1 cellular context compared by ENCODE assay signal in the genomic region with DNA sequence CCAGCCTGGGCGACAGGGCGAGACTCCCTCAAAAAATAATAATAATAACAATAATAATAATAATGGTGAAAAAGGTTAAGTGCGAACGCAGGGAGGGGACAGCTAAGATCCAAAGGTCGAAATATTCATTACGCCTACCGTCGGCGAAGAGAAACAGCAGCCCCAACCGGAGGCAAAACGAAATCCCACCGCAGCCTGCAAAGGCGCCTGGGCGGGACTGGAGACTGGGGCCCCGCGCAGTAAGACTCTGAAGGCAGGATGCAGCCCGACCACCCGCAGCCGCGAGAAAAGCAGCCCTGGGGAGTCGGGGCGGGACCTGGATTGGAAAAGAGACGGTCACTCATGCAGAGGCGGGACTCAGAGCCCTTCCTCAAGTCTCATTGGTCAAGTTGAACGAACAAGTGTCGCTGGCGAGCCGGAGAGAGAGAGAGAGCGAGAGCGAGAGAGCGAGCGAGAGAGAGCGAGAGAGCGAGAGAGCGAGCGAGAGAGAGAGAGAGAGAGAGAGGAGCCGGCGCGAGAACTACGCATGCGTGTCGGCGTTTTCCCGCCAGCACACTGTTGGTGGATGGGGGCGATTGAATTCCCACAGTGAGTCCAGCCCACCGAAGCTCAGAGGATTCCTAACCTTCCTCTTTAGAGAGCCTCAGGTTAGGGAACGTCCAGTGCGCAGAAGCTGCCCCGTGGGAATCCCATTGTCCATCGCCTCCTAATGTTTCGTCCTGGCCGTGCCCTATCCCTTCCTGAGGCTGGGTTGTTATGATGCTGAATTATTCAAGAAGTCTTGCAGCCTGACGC.
A peak's percentile ranks its signal among the peaks of the same experiment; 100 is the strongest.
TF ChIP-seq lines count a peak whose summit lies in the region.

No MANE protein-coding gene starts in this region.

TF ChIP-seq in HEK293, 187 proteins besides CTCF, POLR2A, EP300 and RAD21 (continued from another document and continues in another):
- TF ChIP-seq, protein P1, sequence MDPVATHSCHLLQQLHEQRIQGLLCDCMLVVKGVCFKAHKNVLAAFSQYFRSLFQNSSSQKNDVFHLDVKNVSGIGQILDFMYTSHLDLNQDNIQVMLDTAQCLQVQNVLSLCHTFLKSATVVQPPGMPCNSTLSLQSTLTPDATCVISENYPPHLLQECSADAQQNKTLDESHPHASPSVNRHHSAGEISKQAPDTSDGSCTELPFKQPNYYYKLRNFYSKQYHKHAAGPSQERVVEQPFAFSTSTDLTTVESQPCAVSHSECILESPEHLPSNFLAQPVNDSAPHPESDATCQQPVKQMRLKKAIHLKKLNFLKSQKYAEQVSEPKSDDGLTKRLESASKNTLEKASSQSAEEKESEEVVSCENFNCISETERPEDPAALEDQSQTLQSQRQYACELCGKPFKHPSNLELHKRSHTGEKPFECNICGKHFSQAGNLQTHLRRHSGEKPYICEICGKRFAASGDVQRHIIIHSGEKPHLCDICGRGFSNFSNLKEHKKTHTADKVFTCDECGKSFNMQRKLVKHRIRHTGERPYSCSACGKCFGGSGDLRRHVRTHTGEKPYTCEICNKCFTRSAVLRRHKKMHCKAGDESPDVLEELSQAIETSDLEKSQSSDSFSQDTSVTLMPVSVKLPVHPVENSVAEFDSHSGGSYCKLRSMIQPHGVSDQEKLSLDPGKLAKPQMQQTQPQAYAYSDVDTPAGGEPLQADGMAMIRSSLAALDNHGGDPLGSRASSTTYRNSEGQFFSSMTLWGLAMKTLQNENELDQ (tag by site-specific recombination; IDR thresholded peaks at IDR 0.05; ENCODE audit: low read depth), result peak; percentile 96
- no peak for TF ChIP-seq ZNF473 (tag by site-specific recombination; IDR thresholded peaks at IDR 0.05)
- no peak for TF ChIP-seq HOXA7 (CRISPR knock-in tag; IDR thresholded peaks at IDR 0.05; ENCODE audit: borderline replicate concordance)
- peak; percentile 98; the same call in 1 of the 2 replicates for TF ChIP-seq ZNF302 (tag by site-specific recombination; IDR thresholded peaks at IDR 0.05; ENCODE audit: low read depth)
- peak; percentile 72; the same call in 1 of the 2 replicates for TF ChIP-seq ZNF211 (tag by site-specific recombination; IDR thresholded peaks at IDR 0.05; ENCODE audit: low read depth)
- peak; percentile 95 for TF ChIP-seq ZNF76 (tag by site-specific recombination; IDR thresholded peaks at IDR 0.05; ENCODE audit: borderline replicate concordance, low read depth)
- TF ChIP-seq, protein P2, sequence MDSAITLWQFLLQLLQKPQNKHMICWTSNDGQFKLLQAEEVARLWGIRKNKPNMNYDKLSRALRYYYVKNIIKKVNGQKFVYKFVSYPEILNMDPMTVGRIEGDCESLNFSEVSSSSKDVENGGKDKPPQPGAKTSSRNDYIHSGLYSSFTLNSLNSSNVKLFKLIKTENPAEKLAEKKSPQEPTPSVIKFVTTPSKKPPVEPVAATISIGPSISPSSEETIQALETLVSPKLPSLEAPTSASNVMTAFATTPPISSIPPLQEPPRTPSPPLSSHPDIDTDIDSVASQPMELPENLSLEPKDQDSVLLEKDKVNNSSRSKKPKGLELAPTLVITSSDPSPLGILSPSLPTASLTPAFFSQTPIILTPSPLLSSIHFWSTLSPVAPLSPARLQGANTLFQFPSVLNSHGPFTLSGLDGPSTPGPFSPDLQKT (IDR thresholded peaks at IDR 0.05; ENCODE audit: borderline replicate concordance, low read depth, low read length), result no peak
- TF ChIP-seq ZSCAN16 (tag by site-specific recombination; IDR thresholded peaks at IDR 0.05), result peak; percentile 95
- peak; percentile 98 for TF ChIP-seq ZNF629 (tag by site-specific recombination; IDR thresholded peaks at IDR 0.05)
- 0 out of 2 replicates have a peak, but pooled peaks have one; percentile 70 for TF ChIP-seq ZNF514 (tag by site-specific recombination; IDR thresholded peaks at IDR 0.05)
- TF ChIP-seq ZNF596 (tag by site-specific recombination; IDR thresholded peaks at IDR 0.05), result peak; percentile 100
- peak; percentile 90; the same call in 1 of the 2 replicates for TF ChIP-seq ZNF624 (tag by site-specific recombination; IDR thresholded peaks at IDR 0.05)
- TF ChIP-seq ZEB2 (tag by site-specific recombination; IDR thresholded peaks at IDR 0.05), result peak; percentile 100
- 0 out of 2 replicates have a peak, but pooled peaks have one; percentile 42 for TF ChIP-seq ZNF214 (tag by site-specific recombination; IDR thresholded peaks at IDR 0.05; ENCODE audit: borderline replicate concordance)
- 0 out of 2 replicates have a peak, but pooled peaks have one; percentile 65 for TF ChIP-seq ZNF48 (tag by site-specific recombination; IDR thresholded peaks at IDR 0.05)
- peak; percentile 99 for TF ChIP-seq OVOL3 (tag by site-specific recombination; IDR thresholded peaks at IDR 0.05)
- no peak for TF ChIP-seq ZNF571 (tag by site-specific recombination; IDR thresholded peaks at IDR 0.05)
- TF ChIP-seq ZNF660 (tag by site-specific recombination; IDR thresholded peaks at IDR 0.05), result peak; percentile 97
- TF ChIP-seq ZNF529 (tag by site-specific recombination; IDR thresholded peaks at IDR 0.05; ENCODE audit: insufficient replicate concordance), result no peak
- 0 out of 2 replicates have a peak, but pooled peaks have one; percentile 60 for TF ChIP-seq ZNF837 (tag by site-specific recombination; IDR thresholded peaks at IDR 0.05)
- TF ChIP-seq, protein P3, sequence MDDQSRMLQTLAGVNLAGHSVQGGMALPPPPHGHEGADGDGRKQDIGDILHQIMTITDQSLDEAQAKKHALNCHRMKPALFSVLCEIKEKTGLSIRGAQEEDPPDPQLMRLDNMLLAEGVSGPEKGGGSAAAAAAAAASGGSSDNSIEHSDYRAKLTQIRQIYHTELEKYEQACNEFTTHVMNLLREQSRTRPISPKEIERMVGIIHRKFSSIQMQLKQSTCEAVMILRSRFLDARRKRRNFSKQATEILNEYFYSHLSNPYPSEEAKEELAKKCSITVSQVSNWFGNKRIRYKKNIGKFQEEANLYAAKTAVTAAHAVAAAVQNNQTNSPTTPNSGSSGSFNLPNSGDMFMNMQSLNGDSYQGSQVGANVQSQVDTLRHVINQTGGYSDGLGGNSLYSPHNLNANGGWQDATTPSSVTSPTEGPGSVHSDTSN (CRISPR knock-in tag; IDR thresholded peaks at IDR 0.05), result no peak
- TF ChIP-seq ZNF701 (tag by site-specific recombination; IDR thresholded peaks at IDR 0.05), result peak; percentile 82; the same call in 1 of the 2 replicates
- TF ChIP-seq ZNF16 (tag by site-specific recombination; IDR thresholded peaks at IDR 0.05; ENCODE audit: low read depth), result no peak
- TF ChIP-seq BCL11A (tag by site-specific recombination; IDR thresholded peaks at IDR 0.05; ENCODE audit: low read depth), result peak; percentile 100
- TF ChIP-seq BCL11B (tag by site-specific recombination; IDR thresholded peaks at IDR 0.05; ENCODE audit: low read depth), result peak; percentile 100
- peak; percentile 89 for TF ChIP-seq ZNF23 (tag by site-specific recombination; IDR thresholded peaks at IDR 0.05; ENCODE audit: borderline replicate concordance)
- TF ChIP-seq ZBTB7A (tag by site-specific recombination; IDR thresholded peaks at IDR 0.05; ENCODE audit: low read depth), result peak; percentile 100
- TF ChIP-seq, protein P4, sequence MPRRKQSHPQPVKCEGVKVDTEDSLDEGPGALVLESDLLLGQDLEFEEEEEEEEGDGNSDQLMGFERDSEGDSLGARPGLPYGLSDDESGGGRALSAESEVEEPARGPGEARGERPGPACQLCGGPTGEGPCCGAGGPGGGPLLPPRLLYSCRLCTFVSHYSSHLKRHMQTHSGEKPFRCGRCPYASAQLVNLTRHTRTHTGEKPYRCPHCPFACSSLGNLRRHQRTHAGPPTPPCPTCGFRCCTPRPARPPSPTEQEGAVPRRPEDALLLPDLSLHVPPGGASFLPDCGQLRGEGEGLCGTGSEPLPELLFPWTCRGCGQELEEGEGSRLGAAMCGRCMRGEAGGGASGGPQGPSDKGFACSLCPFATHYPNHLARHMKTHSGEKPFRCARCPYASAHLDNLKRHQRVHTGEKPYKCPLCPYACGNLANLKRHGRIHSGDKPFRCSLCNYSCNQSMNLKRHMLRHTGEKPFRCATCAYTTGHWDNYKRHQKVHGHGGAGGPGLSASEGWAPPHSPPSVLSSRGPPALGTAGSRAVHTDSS (tag by site-specific recombination; IDR thresholded peaks at IDR 0.05), result peak; percentile 73
- TF ChIP-seq ZNF510 (tag by site-specific recombination; IDR thresholded peaks at IDR 0.05; ENCODE audit: insufficient replicate concordance), result no peak
- TF ChIP-seq ZNF561 (tag by site-specific recombination; IDR thresholded peaks at IDR 0.05; ENCODE audit: borderline replicate concordance), result peak; percentile 99
- no peak for TF ChIP-seq ZNF114 (tag by site-specific recombination; IDR thresholded peaks at IDR 0.05)
- TF ChIP-seq ZNF747 (tag by site-specific recombination; IDR thresholded peaks at IDR 0.05), result no peak; the same call in 1 of the 2 replicates
- TF ChIP-seq ZNF707 (tag by site-specific recombination; IDR thresholded peaks at IDR 0.05), result peak; percentile 83
- TF ChIP-seq, protein P5, sequence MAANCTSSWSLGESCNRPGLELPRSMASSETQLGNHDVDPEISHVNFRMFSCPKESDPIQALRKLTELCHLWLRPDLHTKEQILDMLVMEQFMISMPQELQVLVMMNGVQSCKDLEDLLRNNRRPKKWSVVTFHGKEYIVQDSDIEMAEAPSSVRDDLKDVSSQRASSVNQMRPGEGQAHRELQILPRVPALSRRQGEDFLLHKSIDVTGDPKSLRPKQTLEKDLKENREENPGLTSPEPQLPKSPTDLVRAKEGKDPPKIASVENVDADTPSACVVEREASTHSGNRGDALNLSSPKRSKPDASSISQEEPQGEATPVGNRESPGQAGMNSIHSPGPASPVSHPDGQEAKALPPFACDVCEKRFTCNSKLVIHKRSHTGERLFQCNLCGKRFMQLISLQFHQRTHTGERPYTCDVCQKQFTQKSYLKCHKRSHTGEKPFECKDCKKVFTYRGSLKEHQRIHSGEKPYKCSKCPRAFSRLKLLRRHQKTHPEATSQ (tag by site-specific recombination; IDR thresholded peaks at IDR 0.05), result peak; percentile 100
- peak; percentile 92 for TF ChIP-seq YY1 (tag by site-specific recombination; IDR thresholded peaks at IDR 0.05)
- TF ChIP-seq, protein P6, sequence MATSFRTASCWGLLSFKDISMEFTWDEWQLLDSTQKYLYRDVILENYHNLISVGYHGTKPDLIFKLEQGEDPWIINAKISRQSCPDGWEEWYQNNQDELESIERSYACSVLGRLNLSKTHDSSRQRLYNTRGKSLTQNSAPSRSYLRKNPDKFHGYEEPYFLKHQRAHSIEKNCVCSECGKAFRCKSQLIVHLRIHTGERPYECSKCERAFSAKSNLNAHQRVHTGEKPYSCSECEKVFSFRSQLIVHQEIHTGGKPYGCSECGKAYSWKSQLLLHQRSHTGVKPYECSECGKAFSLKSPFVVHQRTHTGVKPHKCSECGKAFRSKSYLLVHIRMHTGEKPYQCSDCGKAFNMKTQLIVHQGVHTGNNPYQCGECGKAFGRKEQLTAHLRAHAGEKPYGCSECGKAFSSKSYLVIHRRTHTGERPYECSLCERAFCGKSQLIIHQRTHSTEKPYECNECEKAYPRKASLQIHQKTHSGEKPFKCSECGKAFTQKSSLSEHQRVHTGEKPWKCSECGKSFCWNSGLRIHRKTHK (tag by site-specific recombination; IDR thresholded peaks at IDR 0.05), result no peak; the same call in 1 of the 2 replicates
- TF ChIP-seq ZNF768 (tag by site-specific recombination; IDR thresholded peaks at IDR 0.05), result peak; percentile 44; the same call in 1 of the 2 replicates
- TF ChIP-seq IKZF3 (tag by site-specific recombination; IDR thresholded peaks at IDR 0.05), result peak; percentile 98
- TF ChIP-seq ZNF664 (tag by site-specific recombination; IDR thresholded peaks at IDR 0.05), result peak; percentile 97
- TF ChIP-seq MZF1 (tag by site-specific recombination; IDR thresholded peaks at IDR 0.05; ENCODE audit: borderline replicate concordance), result peak; percentile 79; the same call in 1 of the 2 replicates
- peak; percentile 82 for TF ChIP-seq YY2 (tag by site-specific recombination; IDR thresholded peaks at IDR 0.05)
- peak; percentile 94 for TF ChIP-seq ZNF792 (tag by site-specific recombination; IDR thresholded peaks at IDR 0.05)
- peak; percentile 98 for TF ChIP-seq ZBTB21 (tag by site-specific recombination; IDR thresholded peaks at IDR 0.05)
- TF ChIP-seq ZNF248 (tag by site-specific recombination; IDR thresholded peaks at IDR 0.05), result no peak
- TF ChIP-seq ZNF10 (tag by site-specific recombination; IDR thresholded peaks at IDR 0.05), result peak; percentile 85; the same call in 1 of the 2 replicates
- no peak; the same call in 1 of the 2 replicates for TF ChIP-seq ZNF658 (tag by site-specific recombination; IDR thresholded peaks at IDR 0.05)
- TF ChIP-seq, protein P7, sequence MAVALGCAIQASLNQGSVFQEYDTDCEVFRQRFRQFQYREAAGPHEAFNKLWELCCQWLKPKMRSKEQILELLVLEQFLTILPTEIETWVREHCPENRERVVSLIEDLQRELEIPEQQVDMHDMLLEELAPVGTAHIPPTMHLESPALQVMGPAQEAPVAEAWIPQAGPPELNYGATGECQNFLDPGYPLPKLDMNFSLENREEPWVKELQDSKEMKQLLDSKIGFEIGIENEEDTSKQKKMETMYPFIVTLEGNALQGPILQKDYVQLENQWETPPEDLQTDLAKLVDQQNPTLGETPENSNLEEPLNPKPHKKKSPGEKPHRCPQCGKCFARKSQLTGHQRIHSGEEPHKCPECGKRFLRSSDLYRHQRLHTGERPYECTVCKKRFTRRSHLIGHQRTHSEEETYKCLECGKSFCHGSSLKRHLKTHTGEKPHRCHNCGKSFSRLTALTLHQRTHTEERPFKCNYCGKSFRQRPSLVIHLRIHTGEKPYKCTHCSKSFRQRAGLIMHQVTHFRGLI (tag by site-specific recombination; IDR thresholded peaks at IDR 0.05), result peak; percentile 88
- TF ChIP-seq ZNF423 (tag by site-specific recombination; IDR thresholded peaks at IDR 0.05), result peak; percentile 99
- TF ChIP-seq SCRT1 (tag by site-specific recombination; IDR thresholded peaks at IDR 0.05; ENCODE audit: borderline replicate concordance), result peak; percentile 100
- TF ChIP-seq ZBTB20 (tag by site-specific recombination; IDR thresholded peaks at IDR 0.05), result peak; percentile 88; the same call in 1 of the 2 replicates
